ENCODE assay signal across 19 cellular contexts in genomic region chr14:68112456-68112855, GRCh38.
"Had no signal": no experiment of that assay in that cellular context is flagged by ENCODE, and none has a peak within 500 bp of the region (broad histone marks: within the 10 kb centered on the region; RNA-seq: fewer than 3 reads in every experiment).

No MANE protein-coding gene starts in this region.

- H3K9me3 ChIP-seq: ascending aorta, gastrocnemius medialis, left lung, prostate gland, suprapubic skin, transverse colon had no signal

- H3K27me3 ChIP-seq: ascending aorta, gastrocnemius medialis, left lung, neural progenitor cell, suprapubic skin, transverse colon had no signal

- H3K27ac ChIP-seq: ascending aorta, gastrocnemius medialis, left lung, neural progenitor cell, prostate gland, suprapubic skin, WERI-Rb-1 had no signal

- H3K4me3 ChIP-seq: ascending aorta, gastrocnemius medialis, left lung, neural progenitor cell, prostate gland, suprapubic skin, transverse colon had no signal

- H3K4me2 ChIP-seq: neural progenitor cell had no signal

- FAIRE-seq: bronchial epithelial cell had no signal

- H3K4me1 ChIP-seq: prostate gland had no signal

- H2AFZ ChIP-seq: neural progenitor cell had no signal

- H3K36me3 ChIP-seq: ascending aorta, gastrocnemius medialis, left lung, neural progenitor cell, prostate gland, suprapubic skin, transverse colon, WERI-Rb-1 had no signal

- DNase-seq: activated CD4-positive, alpha-beta T cell treated with anti-CD3 and anti-CD28 coated beads for 1 hour; activated effector memory CD4-positive, alpha-beta T cell treated with anti-CD3 and anti-CD28 coated beads, Interleukin-2, amount 50 U/mL, for 16 hours; activated naive CD4-positive, alpha-beta T cell treated with anti-CD3 and anti-CD28 coated beads, Interleukin-2, amount 50 U/mL, for 16 hours; activated T-cell treated with anti-CD3 and anti-CD28 coated beads, Interleukin-2, amount 50 U/mL, for 72 hours; cerebellar nuclear complex; effector CD4-positive, alpha-beta T cell; gastrocnemius medialis; head of caudate nucleus; left lung; mammary epithelial cell; right cardiac atrium; stimulated activated naive CD8-positive, alpha-beta T cell treated with anti-CD3 and anti-CD28 coated beads, Interleukin-15, amount 100 ng/mL, for 72 hours; transverse colon; WERI-Rb-1 had no signal
